Comparison of ENCODE assay signal across 1 cellular context in the genomic region with DNA sequence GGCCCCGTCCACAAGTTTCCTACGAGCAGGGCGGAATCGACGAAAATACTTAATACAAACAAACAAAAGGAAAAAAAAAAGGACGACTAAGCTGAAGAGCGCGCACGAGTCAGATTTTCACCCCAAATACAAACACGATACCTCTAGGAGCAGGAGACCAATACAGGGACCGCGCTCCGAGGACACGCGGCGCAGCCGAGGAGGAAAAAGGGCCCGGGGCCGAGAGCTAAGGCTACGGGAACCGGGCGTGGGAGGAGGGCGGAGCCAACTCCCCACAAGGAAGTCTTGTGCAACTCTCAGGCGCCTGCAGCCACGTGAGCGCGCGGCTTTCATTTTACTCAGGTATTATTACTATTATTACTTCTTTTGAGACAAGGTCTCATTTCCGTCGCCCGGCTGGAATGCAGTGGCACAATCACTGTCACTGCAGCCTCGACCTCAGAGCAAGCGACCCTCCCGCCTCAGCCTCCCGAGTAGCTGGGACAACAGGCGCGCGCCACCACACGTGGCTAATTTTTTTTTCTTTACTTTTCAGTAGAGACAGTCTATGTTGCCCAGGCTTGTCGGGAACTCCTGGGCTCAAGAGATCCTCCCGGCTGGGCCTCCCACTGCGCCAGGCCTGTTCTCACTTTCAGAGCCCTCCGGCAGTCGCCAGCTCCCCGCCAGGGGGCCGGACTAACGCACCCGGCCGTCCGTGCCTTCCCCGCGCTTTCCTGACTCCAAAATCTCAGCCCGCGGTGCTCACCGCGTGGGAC.
TF ChIP-seq lines count a peak whose summit lies in the region.

No MANE protein-coding gene starts in this region.

TF ChIP-seq in HepG2, 621 proteins besides CTCF, POLR2A, EP300 and RAD21 (continued from another document and continues in another):
- TF ChIP-seq, protein P1, sequence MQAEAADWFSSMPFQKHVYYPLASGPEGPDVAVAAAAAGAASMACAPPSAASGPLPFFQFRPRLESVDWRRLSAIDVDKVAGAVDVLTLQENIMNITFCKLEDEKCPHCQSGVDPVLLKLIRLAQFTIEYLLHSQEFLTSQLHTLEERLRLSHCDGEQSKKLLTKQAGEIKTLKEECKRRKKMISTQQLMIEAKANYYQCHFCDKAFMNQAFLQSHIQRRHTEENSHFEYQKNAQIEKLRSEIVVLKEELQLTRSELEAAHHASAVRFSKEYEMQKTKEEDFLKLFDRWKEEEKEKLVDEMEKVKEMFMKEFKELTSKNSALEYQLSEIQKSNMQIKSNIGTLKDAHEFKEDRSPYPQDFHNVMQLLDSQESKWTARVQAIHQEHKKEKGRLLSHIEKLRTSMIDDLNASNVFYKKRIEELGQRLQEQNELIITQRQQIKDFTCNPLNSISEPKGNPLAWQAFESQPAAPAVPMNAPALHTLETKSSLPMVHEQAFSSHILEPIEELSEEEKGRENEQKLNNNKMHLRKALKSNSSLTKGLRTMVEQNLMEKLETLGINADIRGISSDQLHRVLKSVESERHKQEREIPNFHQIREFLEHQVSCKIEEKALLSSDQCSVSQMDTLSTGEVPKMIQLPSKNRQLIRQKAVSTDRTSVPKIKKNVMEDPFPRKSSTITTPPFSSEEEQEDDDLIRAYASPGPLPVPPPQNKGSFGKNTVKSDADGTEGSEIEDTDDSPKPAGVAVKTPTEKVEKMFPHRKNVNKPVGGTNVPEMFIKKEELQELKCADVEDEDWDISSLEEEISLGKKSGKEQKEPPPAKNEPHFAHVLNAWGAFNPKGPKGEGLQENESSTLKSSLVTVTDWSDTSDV (CRISPR knock-in tag; IDR thresholded peaks at IDR 0.05): no peak
- TF ChIP-seq, protein P2, sequence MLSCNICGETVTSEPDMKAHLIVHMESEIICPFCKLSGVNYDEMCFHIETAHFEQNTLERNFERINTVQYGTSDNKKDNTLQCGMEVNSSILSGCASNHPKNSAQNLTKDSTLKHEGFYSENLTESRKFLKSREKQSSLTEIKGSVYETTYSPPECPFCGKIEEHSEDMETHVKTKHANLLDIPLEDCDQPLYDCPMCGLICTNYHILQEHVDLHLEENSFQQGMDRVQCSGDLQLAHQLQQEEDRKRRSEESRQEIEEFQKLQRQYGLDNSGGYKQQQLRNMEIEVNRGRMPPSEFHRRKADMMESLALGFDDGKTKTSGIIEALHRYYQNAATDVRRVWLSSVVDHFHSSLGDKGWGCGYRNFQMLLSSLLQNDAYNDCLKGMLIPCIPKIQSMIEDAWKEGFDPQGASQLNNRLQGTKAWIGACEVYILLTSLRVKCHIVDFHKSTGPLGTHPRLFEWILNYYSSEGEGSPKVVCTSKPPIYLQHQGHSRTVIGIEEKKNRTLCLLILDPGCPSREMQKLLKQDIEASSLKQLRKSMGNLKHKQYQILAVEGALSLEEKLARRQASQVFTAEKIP (CRISPR knock-in tag; IDR thresholded peaks at IDR 0.05; ENCODE audit: borderline replicate concordance): no peak
- TF ChIP-seq MTF2 (CRISPR knock-in tag; IDR thresholded peaks at IDR 0.05; ENCODE audit: borderline replicate concordance): no peak
- TF ChIP-seq ZNF136 (CRISPR knock-in tag; IDR thresholded peaks at IDR 0.05; ENCODE audit: low read depth): no peak
- TF ChIP-seq FOXK2 (IDR thresholded peaks at IDR 0.05): no peak
- peak; percentile 87 for TF ChIP-seq ZFY (CRISPR knock-in tag; IDR thresholded peaks at IDR 0.05)
- TF ChIP-seq MYNN (CRISPR knock-in tag; IDR thresholded peaks at IDR 0.05; ENCODE audit: low read depth): no peak
- TF ChIP-seq EZH2 (conservative IDR thresholded peaks at IDR 0.05; ENCODE audit: low read depth, low read length): no peak
- TF ChIP-seq ZNF446 (CRISPR knock-in tag; IDR thresholded peaks at IDR 0.05): no peak
- TF ChIP-seq SMAD9 (CRISPR knock-in tag; IDR thresholded peaks at IDR 0.05): no peak
- TF ChIP-seq PATZ1 (CRISPR knock-in tag; IDR thresholded peaks at IDR 0.05): peak; percentile 73
- no peak for TF ChIP-seq TP53 (CRISPR knock-in tag; conservative IDR thresholded peaks at IDR 0.05)
- TF ChIP-seq POLR2G (IDR thresholded peaks at IDR 0.05; ENCODE audit: low read depth, low read length): peak; percentile 95
- TF ChIP-seq, protein P3, sequence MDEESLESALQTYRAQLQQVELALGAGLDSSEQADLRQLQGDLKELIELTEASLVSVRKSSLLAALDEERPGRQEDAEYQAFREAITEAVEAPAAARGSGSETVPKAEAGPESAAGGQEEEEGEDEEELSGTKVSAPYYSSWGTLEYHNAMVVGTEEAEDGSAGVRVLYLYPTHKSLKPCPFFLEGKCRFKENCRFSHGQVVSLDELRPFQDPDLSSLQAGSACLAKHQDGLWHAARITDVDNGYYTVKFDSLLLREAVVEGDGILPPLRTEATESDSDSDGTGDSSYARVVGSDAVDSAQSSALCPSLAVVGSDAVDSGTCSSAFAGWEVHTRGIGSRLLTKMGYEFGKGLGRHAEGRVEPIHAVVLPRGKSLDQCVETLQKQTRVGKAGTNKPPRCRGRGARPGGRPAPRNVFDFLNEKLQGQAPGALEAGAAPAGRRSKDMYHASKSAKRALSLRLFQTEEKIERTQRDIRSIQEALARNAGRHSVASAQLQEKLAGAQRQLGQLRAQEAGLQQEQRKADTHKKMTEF (CRISPR knock-in tag; IDR thresholded peaks at IDR 0.05): peak; percentile 41; the same call in 1 of the 2 replicates
- TF ChIP-seq ZNF224 (CRISPR knock-in tag; IDR thresholded peaks at IDR 0.05): 0 out of 2 replicates have a peak, but pooled peaks have one; percentile 8
- TF ChIP-seq, protein P4, sequence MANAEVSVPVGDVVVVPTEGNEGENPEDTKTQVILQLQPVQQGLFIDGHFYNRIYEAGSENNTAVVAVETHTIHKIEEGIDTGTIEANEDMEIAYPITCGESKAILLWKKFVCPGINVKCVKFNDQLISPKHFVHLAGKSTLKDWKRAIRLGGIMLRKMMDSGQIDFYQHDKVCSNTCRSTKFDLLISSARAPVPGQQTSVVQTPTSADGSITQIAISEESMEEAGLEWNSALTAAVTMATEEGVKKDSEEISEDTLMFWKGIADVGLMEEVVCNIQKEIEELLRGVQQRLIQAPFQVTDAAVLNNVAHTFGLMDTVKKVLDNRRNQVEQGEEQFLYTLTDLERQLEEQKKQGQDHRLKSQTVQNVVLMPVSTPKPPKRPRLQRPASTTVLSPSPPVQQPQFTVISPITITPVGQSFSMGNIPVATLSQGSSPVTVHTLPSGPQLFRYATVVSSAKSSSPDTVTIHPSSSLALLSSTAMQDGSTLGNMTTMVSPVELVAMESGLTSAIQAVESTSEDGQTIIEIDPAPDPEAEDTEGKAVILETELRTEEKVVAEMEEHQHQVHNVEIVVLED (CRISPR knock-in tag; IDR thresholded peaks at IDR 0.05; ENCODE audit: borderline replicate concordance): peak; percentile 54; the same call in 1 of the 2 replicates
- TF ChIP-seq ZSCAN5A (CRISPR knock-in tag; IDR thresholded peaks at IDR 0.05; ENCODE audit: borderline replicate concordance): no peak
- peak; percentile 72; the same call in 1 of the 2 replicates for TF ChIP-seq KLF12 (CRISPR knock-in tag; IDR thresholded peaks at IDR 0.05; ENCODE audit: borderline replicate concordance)
- TF ChIP-seq ZNF660 (CRISPR knock-in tag; IDR thresholded peaks at IDR 0.05; ENCODE audit: borderline replicate concordance, low read depth): no peak
- TF ChIP-seq KLF15 (CRISPR knock-in tag; IDR thresholded peaks at IDR 0.05; ENCODE audit: borderline replicate concordance): no peak
- no peak for TF ChIP-seq ARHGAP35 (CRISPR knock-in tag; IDR thresholded peaks at IDR 0.05; ENCODE audit: borderline replicate concordance)
- no peak for TF ChIP-seq HIC2 (CRISPR knock-in tag; IDR thresholded peaks at IDR 0.05; ENCODE audit: low read depth)
- TF ChIP-seq ISX (CRISPR knock-in tag; conservative IDR thresholded peaks at IDR 0.05): 0 out of 2 replicates have a peak, but pooled peaks have one; percentile 72
- TF ChIP-seq KDM5A (IDR thresholded peaks at IDR 0.05; ENCODE audit: borderline replicate concordance, low read length): no peak
- TF ChIP-seq, protein P5, sequence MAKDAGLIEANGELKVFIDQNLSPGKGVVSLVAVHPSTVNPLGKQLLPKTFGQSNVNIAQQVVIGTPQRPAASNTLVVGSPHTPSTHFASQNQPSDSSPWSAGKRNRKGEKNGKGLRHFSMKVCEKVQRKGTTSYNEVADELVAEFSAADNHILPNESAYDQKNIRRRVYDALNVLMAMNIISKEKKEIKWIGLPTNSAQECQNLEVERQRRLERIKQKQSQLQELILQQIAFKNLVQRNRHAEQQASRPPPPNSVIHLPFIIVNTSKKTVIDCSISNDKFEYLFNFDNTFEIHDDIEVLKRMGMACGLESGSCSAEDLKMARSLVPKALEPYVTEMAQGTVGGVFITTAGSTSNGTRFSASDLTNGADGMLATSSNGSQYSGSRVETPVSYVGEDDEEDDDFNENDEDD (CRISPR knock-in tag; IDR thresholded peaks at IDR 0.05; ENCODE audit: borderline replicate concordance): no peak; the same call in 1 of the 2 replicates
- no peak for TF ChIP-seq ZBTB1 (CRISPR knock-in tag; IDR thresholded peaks at IDR 0.05; ENCODE audit: borderline replicate concordance)
- no peak for TF ChIP-seq RORA (CRISPR knock-in tag; IDR thresholded peaks at IDR 0.05)
- no peak for TF ChIP-seq NFE2 (CRISPR knock-in tag; IDR thresholded peaks at IDR 0.05)
- no peak for TF ChIP-seq EHMT2 (IDR thresholded peaks at IDR 0.05; ENCODE audit: borderline replicate concordance, low read depth, low read length)
- no peak for TF ChIP-seq HINFP (CRISPR knock-in tag; IDR thresholded peaks at IDR 0.05; ENCODE audit: low read depth)
- no peak for TF ChIP-seq ZNF589 (CRISPR knock-in tag; conservative IDR thresholded peaks at IDR 0.05)
- TF ChIP-seq ZBTB44 (CRISPR knock-in tag; IDR thresholded peaks at IDR 0.05): 0 out of 2 replicates have a peak, but pooled peaks have one; percentile 11
- peak; percentile 90 for TF ChIP-seq MYC (CRISPR knock-in tag; IDR thresholded peaks at IDR 0.05; ENCODE audit: borderline replicate concordance)
